Comparison of ENCODE assay signal across 8 cellular contexts in the genomic region with DNA sequence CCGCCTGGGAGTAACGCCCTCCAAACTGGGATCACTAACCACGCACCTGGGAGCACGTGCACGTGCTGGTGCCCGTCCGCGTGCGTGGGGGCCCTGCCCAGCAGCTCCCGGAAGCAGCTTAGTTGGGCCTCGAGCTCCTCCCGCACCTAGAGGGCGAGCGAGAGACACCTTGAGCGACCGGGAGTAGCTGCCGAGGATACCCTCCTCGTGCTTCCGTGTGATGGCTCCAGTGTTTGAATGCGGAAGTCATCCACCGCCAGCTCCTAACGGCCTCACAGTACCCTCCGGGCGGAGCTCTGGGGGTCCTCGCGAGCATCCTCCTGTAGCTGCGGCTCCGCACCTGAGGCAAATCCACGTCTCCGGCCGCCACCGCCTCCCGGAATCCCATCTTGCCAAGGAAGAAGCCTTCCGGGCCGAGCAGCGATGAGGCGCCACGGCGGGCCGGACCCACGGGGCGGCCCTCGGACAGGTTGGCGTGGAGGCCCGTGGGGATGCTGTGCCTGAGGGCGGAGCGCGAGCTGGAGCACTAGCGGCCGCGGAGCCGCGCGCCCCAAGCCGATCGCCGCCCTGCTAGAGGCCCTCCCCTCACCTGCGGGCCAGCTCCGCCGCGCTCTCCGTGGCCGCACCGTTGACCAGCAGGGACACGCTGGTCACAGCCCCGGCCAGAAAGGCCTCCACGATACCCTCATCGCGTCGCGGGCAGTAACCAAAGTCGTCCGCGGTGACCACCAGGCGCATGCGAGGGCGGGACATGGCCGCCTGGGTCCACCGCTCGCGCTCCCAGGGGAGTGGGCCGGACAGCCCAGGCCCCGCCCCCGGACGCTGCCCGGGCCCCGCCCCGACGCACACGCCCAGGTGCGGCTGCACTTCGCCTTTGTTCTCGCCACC. TPM values are rescaled to one million over a fixed set of nuclear protein-coding genes. Genes with fewer than 3 reads are reported as not detected.
DNase-seq lines count a peak whose midpoint lies in the region; ATAC-seq and TF ChIP-seq lines count a peak whose summit lies in the region.

A gene with protein sequence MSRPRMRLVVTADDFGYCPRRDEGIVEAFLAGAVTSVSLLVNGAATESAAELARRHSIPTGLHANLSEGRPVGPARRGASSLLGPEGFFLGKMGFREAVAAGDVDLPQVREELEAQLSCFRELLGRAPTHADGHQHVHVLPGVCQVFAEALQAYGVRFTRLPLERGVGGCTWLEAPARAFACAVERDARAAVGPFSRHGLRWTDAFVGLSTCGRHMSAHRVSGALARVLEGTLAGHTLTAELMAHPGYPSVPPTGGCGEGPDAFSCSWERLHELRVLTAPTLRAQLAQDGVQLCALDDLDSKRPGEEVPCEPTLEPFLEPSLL (minus strand): TSS at position 761 of the 888 bp plus-strand sequence. CDS start 8 bp downstream, at position 753.

- H3K18ac ChIP-seq in H9 (ENCODE audit: insufficient read length, low read depth, low read length), result peak within 1 kb of the TSS; percentile 92

- peaks cover 12 to 16% of the 10 kb centered on the region in 2 experiments for H3K4me1 Mint-ChIP-seq in H9
- H3K4me1 Mint-ChIP-seq in stimulated activated naive CD8-positive, alpha-beta T cell treated with anti-CD3 and anti-CD28 coated beads, Interleukin-15, amount 100 ng/mL, for 72 hours, result peaks cover 70% of the 10 kb centered on the region

- DNase-seq in G401 (ENCODE audit: low spot score) (peak; percentile 93), H9 (peak; percentile 94), M059J (ENCODE audit: low read depth) (peak; percentile 84), fibroblast of the aortic adventitia (ENCODE audit: low read depth) (peak; percentile 89)
- DNase-seq in activated T-helper 9 cell treated with anti-CD3 and anti-CD28 coated beads, Interleukin-2, amount 50 U/mL, for 16 hours (ENCODE audit: low read depth), result peak; percentile 93
- DNase-seq in stimulated activated naive CD8-positive, alpha-beta T cell treated with anti-CD3 and anti-CD28 coated beads, Interleukin-15, amount 100 ng/mL, for 72 hours, result peak; percentile 94

- WGBS in H9 (ENCODE audit: extremely low coverage, insufficient read length, low lambda C conversion rate), result no CpG with 5 or more reads among the region's 93 CpGs

- H2AFZ ChIP-seq in H9 (ENCODE audit: low read length) (no peak within 1 kb of the TSS), neural cell (ENCODE audit: low read depth, low read length) (peak within 1 kb of the TSS; percentile 85)

- in situ Hi-C loops in G401 (cut with HindIII; ENCODE audit: low sequenced_read_pairs), result no loop called here

- no peak within 1 kb of the TSS for H2BK12ac ChIP-seq in H9 (ENCODE audit: insufficient read length, low read depth, low read length)

- H3K14ac ChIP-seq in H9 (ENCODE audit: insufficient read depth, low read length), result peak within 1 kb of the TSS; percentile 90

- H3K9me2 ChIP-seq in neural cell (ENCODE audit: insufficient read depth, low read length), result no peaks in the 10 kb centered on the region

- no peaks in the 10 kb centered on the region for H3F3A ChIP-seq in neural cell (ENCODE audit: insufficient read depth, low read length, poor library complexity, severe bottlenecking)

- H3K27ac Mint-ChIP-seq in H9, result peak within 1 kb of the TSS in 2 of 3 experiments; percentile 92 to 95; a peak in 3 of 7 replicates
- H3K27ac Mint-ChIP-seq in stimulated activated naive CD8-positive, alpha-beta T cell treated with anti-CD3 and anti-CD28 coated beads, Interleukin-15, amount 100 ng/mL, for 72 hours, result peak within 1 kb of the TSS; percentile 98

- H2BK15ac ChIP-seq in H9 (ENCODE audit: low read depth, low read length), result no peak within 1 kb of the TSS

- H3K9me3 Mint-ChIP-seq in H9, result no peaks in the 10 kb centered on the region; a peak in 1 of 5 replicates
- no peaks in the 10 kb centered on the region for H3K9me3 Mint-ChIP-seq in stimulated activated naive CD8-positive, alpha-beta T cell treated with anti-CD3 and anti-CD28 coated beads, Interleukin-15, amount 100 ng/mL, for 72 hours

- no peak within 1 kb of the TSS for H4K5ac ChIP-seq in H9 (ENCODE audit: insufficient read length, low read depth, low read length)

- no peaks in the 10 kb centered on the region; the same call in 1 of the 2 replicates for H3K4me1 ChIP-seq in H9 (ENCODE audit: insufficient read depth, low read length)

- no peak within 1 kb of the TSS for H4K91ac ChIP-seq in H9 (ENCODE audit: insufficient read length, low read depth, low read length)

- peak within 1 kb of the TSS; percentile 42 for H3K4me2 ChIP-seq in H9 (ENCODE audit: insufficient read depth, insufficient read length, low read length)
- no peak within 1 kb of the TSS for H3K4me2 ChIP-seq in neural cell (ENCODE audit: low read length)

- H3K4me3 ChIP-seq in fibroblast of the aortic adventitia (ENCODE audit: low read depth, low read length), result peak within 1 kb of the TSS; percentile 93
- peak within 1 kb of the TSS; percentile 79 for H3K4me3 ChIP-seq in neural cell (ENCODE audit: low read length)

- H3K23me2 ChIP-seq in H9 (ENCODE audit: insufficient read length, low read depth, low read length, poor library complexity, severe bottlenecking), result peaks cover 5% of the 10 kb centered on the region

- peak; percentile 81 for TF ChIP-seq POLR2A in Raji (IDR thresholded peaks at IDR 0.05; ENCODE audit: insufficient read depth, low read depth, low read length)

- no peak within 1 kb of the TSS for H2BK20ac ChIP-seq in H9 (ENCODE audit: low read depth, low read length, poor library complexity, severe bottlenecking)

- no peak within 1 kb of the TSS for H3K27ac ChIP-seq in H9 (ENCODE audit: insufficient read length, low read depth, low read length)
- peak within 1 kb of the TSS; percentile 79 for H3K27ac ChIP-seq in neural cell (ENCODE audit: low read length)

- H3K9me3 ChIP-seq in H9 (ENCODE audit: control insufficient read depth, low read depth, low read length) (no peaks in the 10 kb centered on the region), neural cell (ENCODE audit: low read length) (no peaks in the 10 kb centered on the region)

- H3K36me3 Mint-ChIP-seq in H9 (ENCODE audit: insufficient read depth in 1 of 3, low read depth in 3 of 3), result peaks cover 5 to 20% (median 14%) of the 10 kb centered on the region in 3 experiments

- peak within 1 kb of the TSS; percentile 88 for H3K9ac ChIP-seq in H9 (ENCODE audit: extremely low read depth, insufficient read length, low read length)
- peak within 1 kb of the TSS; percentile 71 for H3K9ac ChIP-seq in neural cell (ENCODE audit: low read length)

- TF ChIP-seq CTCF in H9 (conservative IDR thresholded peaks at IDR 0.05) (peak; percentile 71), fibroblast of the aortic adventitia (IDR thresholded peaks at IDR 0.05; ENCODE audit: insufficient read depth, low read length) (peak; percentile 43), neural cell (IDR thresholded peaks at IDR 0.05; ENCODE audit: poor library complexity, severe bottlenecking) (peak; percentile 87)

- H3K4me3 Mint-ChIP-seq in H9, result peak within 1 kb of the TSS; percentile 89
- H3K4me3 Mint-ChIP-seq in stimulated activated naive CD8-positive, alpha-beta T cell treated with anti-CD3 and anti-CD28 coated beads, Interleukin-15, amount 100 ng/mL, for 72 hours, result peak within 1 kb of the TSS; percentile 85 to 96

- peak; percentile 31 for TF ChIP-seq RAD21 in neural cell (conservative IDR thresholded peaks at IDR 0.05)

- H3K27me3 Mint-ChIP-seq in H9 (ENCODE audit: low read depth), result peaks cover 10% of the 10 kb centered on the region
- H3K27me3 Mint-ChIP-seq in stimulated activated naive CD8-positive, alpha-beta T cell treated with anti-CD3 and anti-CD28 coated beads, Interleukin-15, amount 100 ng/mL, for 72 hours, result no peaks in the 10 kb centered on the region

- TF ChIP-seq EP300 in neural cell (conservative IDR thresholded peaks at IDR 0.05; ENCODE audit: poor library complexity, severe bottlenecking), result no peak

- no peak within 1 kb of the TSS for H2AK5ac ChIP-seq in H9 (ENCODE audit: insufficient read length, low read length)

- no peak within 1 kb of the TSS for H2BK120ac ChIP-seq in H9 (ENCODE audit: low read depth, low read length, poor library complexity, severe bottlenecking)

- H4K20me1 ChIP-seq in H9 (ENCODE audit: control insufficient read depth, insufficient read depth, insufficient read length) (no peaks in the 10 kb centered on the region), neural cell (ENCODE audit: insufficient read depth) (no peaks in the 10 kb centered on the region)

- H3K79me1 ChIP-seq in H9 (ENCODE audit: insufficient read depth, low read depth, low read length, poor library complexity, severe bottlenecking), result peaks cover 2% of the 10 kb centered on the region

- H3K56ac ChIP-seq in H9 (ENCODE audit: insufficient read length, low read depth, low read length), result no peak within 1 kb of the TSS

- H3K27me3 ChIP-seq in H9 (ENCODE audit: insufficient read depth, low read length) (no peaks in the 10 kb centered on the region), neural cell (ENCODE audit: insufficient read depth, low read depth, low read length) (no peaks in the 10 kb centered on the region)

- H3K36me3 ChIP-seq in neural cell (ENCODE audit: insufficient read depth, low read length), result no peaks in the 10 kb centered on the region

- H3K4ac ChIP-seq in H9 (ENCODE audit: low read depth, low read length), result peak within 1 kb of the TSS; percentile 24; the same call in 1 of the 2 replicates

- no peak within 1 kb of the TSS for H4K8ac ChIP-seq in H9 (replicated peaks; ENCODE audit: insufficient read length, low read depth, low read length)

- no peak within 1 kb of the TSS for H3K23ac ChIP-seq in H9 (ENCODE audit: insufficient read length, low read depth, low read length)

- no peak within 1 kb of the TSS for H2BK5ac ChIP-seq in H9 (ENCODE audit: insufficient read length, low read length)

- peak; percentile 90 for ATAC-seq in stimulated activated naive CD8-positive, alpha-beta T cell treated with anti-CD3 and anti-CD28 coated beads, Interleukin-15, amount 100 ng/mL, for 72 hours

- H3T11ph ChIP-seq in H9 (ENCODE audit: low read length), result no peak within 1 kb of the TSS

- H3K79me2 ChIP-seq in H9 (ENCODE audit: insufficient read depth, low read length), result no peaks in the 10 kb centered on the region
- no peaks in the 10 kb centered on the region for H3K79me2 ChIP-seq in neural cell (replicated peaks; ENCODE audit: insufficient read depth, low read length)

TF ChIP-seq in neural cell, 6 proteins besides CTCF, POLR2A, EP300 and RAD21 (continues in another document):
- TF ChIP-seq EZH2 (IDR thresholded peaks at IDR 0.05; ENCODE audit: borderline replicate concordance, insufficient read depth, low read length, poor library complexity, severe bottlenecking) (no peak), POLR2AphosphoS5 (IDR thresholded peaks at IDR 0.05) (peak; percentile 79)

RNA-seq across cellular contexts. Expression of the gene that starts here (rescaled TPM):
- total RNA-seq in G401 (2014; rRNA removed; shearing (Covaris generic)), result 71.7 and 80.6 TPM in 2 replicates
- 29.8 and 30.2 TPM in 2 replicates for total RNA-seq in H9 (2021)
- 28.4 and 57.4 TPM in 2 replicates for total RNA-seq in M059J (2014; rRNA removed; shearing (Covaris generic))
- 14.6 and 25.2 TPM in 2 replicates for total RNA-seq in fibroblast of the aortic adventitia (ENCODE audit: low replicate concordance)
- polyA plus RNA-seq in neural cell, result 20.0 and 27.6 TPM in 2 replicates
- 10.9 and 11.2 TPM in 2 replicates for polyA minus RNA-seq in neural cell
